ENCODE assay signal across 8 cellular contexts in the genomic region with DNA sequence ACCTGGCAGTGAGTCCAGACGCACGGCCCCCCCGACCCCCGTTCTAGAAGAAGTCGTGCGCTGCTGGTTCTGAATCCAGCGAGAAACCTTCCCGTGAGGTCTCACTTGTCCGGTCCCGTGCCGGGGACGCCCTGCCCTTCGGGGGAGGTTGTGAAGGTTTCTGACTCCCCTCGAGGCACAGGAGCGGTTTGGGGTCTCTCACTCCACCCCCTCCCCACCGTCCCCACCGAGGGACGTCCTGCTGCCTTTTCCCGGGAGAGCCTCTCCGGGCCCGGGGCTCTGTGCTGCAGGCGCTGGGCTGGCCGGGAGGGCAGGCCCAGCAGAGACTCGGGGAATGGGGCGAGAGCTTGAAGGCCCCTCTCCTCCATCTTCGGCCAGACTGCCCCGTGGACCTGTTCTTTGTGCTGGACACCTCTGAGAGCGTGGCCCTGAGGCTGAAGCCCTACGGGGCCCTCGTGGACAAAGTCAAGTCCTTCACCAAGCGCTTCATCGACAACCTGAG. TPM values are rescaled to one million over a fixed set of nuclear protein-coding genes. Genes with fewer than 3 reads are reported as not detected.
A peak's percentile ranks its signal among the peaks of the same experiment; 100 is the strongest.
DNase-seq lines count a peak whose midpoint lies in the region; ATAC-seq and TF ChIP-seq lines count a peak whose summit lies in the region.

No MANE protein-coding gene starts in this region.

- H3K27ac ChIP-seq in body of pancreas: peak overlapping the region in 2 of 4 donors; percentile 29 to 43
- peak overlapping the region; percentile 70 for H3K27ac ChIP-seq in subcutaneous abdominal adipose tissue (ENCODE audit: low read depth, low read length)

- H3K36me3 ChIP-seq in body of pancreas (replicated peaks in 1 of 2; ENCODE audit: insufficient read depth in 1 of 2, low read depth in 2 of 2): no peaks in the 10 kb centered on the region
- H3K36me3 ChIP-seq in kidney epithelial cell (ENCODE audit: control insufficient read depth, insufficient read depth, low read length): no peaks in the 10 kb centered on the region
- H3K36me3 ChIP-seq in subcutaneous abdominal adipose tissue (ENCODE audit: control insufficient read depth in 5 of 5, insufficient read depth in 5 of 5, low read length in 5 of 5): peaks cover 0 to 34% (median 32%) of the 10 kb centered on the region in 5 donors

- peak overlapping the region; percentile 63 to 80 (median 70) for H3K9ac ChIP-seq in subcutaneous abdominal adipose tissue (ENCODE audit: low read length in 5 of 5)

- H3K27me3 ChIP-seq in body of pancreas (no peaks in the 10 kb centered on the region), kidney epithelial cell (ENCODE audit: control insufficient read depth, insufficient read depth, low read length) (peaks cover 4% of the 10 kb centered on the region), subcutaneous abdominal adipose tissue (ENCODE audit: control insufficient read depth in 5 of 5, insufficient read depth in 4 of 5, low read length in 5 of 5) (peaks cover 0 to 5% (median 0%) of the 10 kb centered on the region in 5 donors)

- peak; percentile 49 for DNase-seq in DMS53 (lab: John Stamatoyannopoulos, UW)
- no peak for DNase-seq in DMS53 treated with DMSO at 0.1 percent for 48 hours (lab: John Stamatoyannopoulos, UW; ENCODE audit: unreplicated experiment)
- DNase-seq in body of pancreas: peak in 1 of 4 donors; percentile 24
- no peak for DNase-seq in kidney epithelial cell (ENCODE audit: low read depth)
- DNase-seq in MV-4-11 (lab: John Stamatoyannopoulos, UW): no peak

- TF ChIP-seq CTCF in body of pancreas (IDR thresholded peaks at IDR 0.05) (no peak), kidney epithelial cell (IDR thresholded peaks at IDR 0.05; ENCODE audit: insufficient read depth, low read length, poor library complexity, severe bottlenecking) (no peak)

- no peak for TF ChIP-seq POLR2A in body of pancreas (IDR thresholded peaks at IDR 0.05)

- 0 to 14% methylated on average over 7 to 27 of the region's 32 CpGs for WGBS in body of pancreas, 2 donors

- intact Hi-C loops in body of pancreas (cut with DNase I): no loop called here

- H3K4me3 ChIP-seq in body of pancreas: peak overlapping the region; percentile 54 to 58
- peak overlapping the region; percentile 64 for H3K4me3 ChIP-seq in kidney epithelial cell (ENCODE audit: low read depth, low read length)
- peak overlapping the region; percentile 73 to 86 (median 79) for H3K4me3 ChIP-seq in subcutaneous abdominal adipose tissue (ENCODE audit: low read depth in 1 of 5, low read length in 5 of 5)

- ATAC-seq in body of pancreas: peak; percentile 6
- no peak for ATAC-seq in HG02642 (IDR thresholded peaks at IDR 0.05; ENCODE audit: poor library complexity, unreplicated experiment)
- no peak for ATAC-seq in GM18519 (IDR thresholded peaks at IDR 0.05; ENCODE audit: low FRiP score, unreplicated experiment)

- H3K4me1 ChIP-seq in body of pancreas: peaks cover 24% of the 10 kb centered on the region
- peaks cover 9 to 59% (median 50%) of the 10 kb centered on the region in 5 donors for H3K4me1 ChIP-seq in subcutaneous abdominal adipose tissue (ENCODE audit: control insufficient read depth in 5 of 5, insufficient read depth in 5 of 5, low read length in 5 of 5)

- H3K9me3 ChIP-seq in body of pancreas (no peaks in the 10 kb centered on the region), subcutaneous abdominal adipose tissue (ENCODE audit: control insufficient read depth in 5 of 5, low read length in 5 of 5) (no peaks in the 10 kb centered on the region)

RNA-seq across cellular contexts. Expression of gene COL6A1, which starts 0.7 kb away (rescaled TPM):
- total RNA-seq in body of pancreas: 100 to 1,000 TPM; 112 to 314 TPM
- 226 and 298 TPM in 2 replicates for total RNA-seq in kidney epithelial cell
